11 cellular contexts compared by ENCODE assay signal in genomic region chr7:82410461-82410860, GRCh38. TPM values are rescaled to one million over a fixed set of nuclear protein-coding genes. Genes with fewer than 3 reads are reported as not detected.
DNase-seq lines count a peak whose midpoint lies in the region; ATAC-seq and TF ChIP-seq lines count a peak whose summit lies in the region.
"Had no signal": no experiment of that assay in that cellular context is flagged by ENCODE, and none has a peak within 500 bp of the region (broad histone marks: within the 10 kb centered on the region; RNA-seq: fewer than 3 reads in every experiment).

No MANE protein-coding gene starts in this region.

- DNase-seq in NCI-H1105 (lab: John Stamatoyannopoulos, UW) (peak; percentile 85), NCI-H510A (lab: John Stamatoyannopoulos, UW) (peak; percentile 64), Right ventricle myocardium superior (peak; percentile 62), psoas muscle (peak; percentile 52 to 83), NCI-H526 (lab: John Stamatoyannopoulos, UW) (no peak)
- no peak for DNase-seq in effector CD4-positive, alpha-beta T cell
- no peak for DNase-seq in stimulated activated CD4-positive, alpha-beta T cell treated with anti-CD3 and anti-CD28 coated beads, Interleukin-2, amount 100 ng/mL, for 24 hours
- DNase-seq: tibial artery had no signal

- no peaks in the 10 kb centered on the region for H3K27me3 ChIP-seq in psoas muscle (ENCODE audit: insufficient read depth in 3 of 3, low read length in 2 of 3)
- H3K27me3 ChIP-seq: tibial artery had no signal

- no peaks in the 10 kb centered on the region for H3K9me3 ChIP-seq in psoas muscle
- H3K9me3 ChIP-seq: tibial artery had no signal

- ATAC-seq in Right ventricle myocardium superior (ENCODE audit: poor library complexity) (peak; percentile 91), psoas muscle (peak; percentile 94 to 97 (median 96)), HG03095 (IDR thresholded peaks at IDR 0.05; ENCODE audit: unreplicated experiment) (no peak)
- ATAC-seq: Panc1 had no signal

- H3K4me3 ChIP-seq in psoas muscle: peak overlapping the region; percentile 56

- no peak for TF ChIP-seq CTCF in psoas muscle (IDR thresholded peaks at IDR 0.05)

- 28 to 48% (median 31%) methylated on average over 10 of the region's 10 CpGs for WGBS in psoas muscle, 3 donors

- H3K4me1 ChIP-seq in psoas muscle: peaks cover 32% of the 10 kb centered on the region

- H3K36me3 ChIP-seq in psoas muscle (ENCODE audit: insufficient read depth in 1 of 2, low read depth in 1 of 2): no peaks in the 10 kb centered on the region
- H3K36me3 ChIP-seq: tibial artery had no signal

- H3K27ac ChIP-seq in psoas muscle: peak overlapping the region; percentile 89
- H3K27ac ChIP-seq: C4-2B, tibial artery had no signal

- intact Hi-C loops in Right ventricle myocardium superior (cut with DNase I): no loop called here
- intact Hi-C loops in psoas muscle (cut with DNase I): loop anchor here in 1 of 2 donors (10.0 kb wide), 1 partner anchor 96 kb away; no protein-coding TSS in a partner anchor

RNA-seq across cellular contexts. Expression of gene CACNA2D1, which starts 33.1 kb away (rescaled TPM):
- total RNA-seq in Right ventricle myocardium superior: 38.5 TPM
- 100 to 1,000 TPM in 3 of 4 donors, 10 to 100 TPM in 1; 97.5 to 167 (median 127) TPM for total RNA-seq in psoas muscle
- polyA plus RNA-seq in psoas muscle: 10 to 100 TPM; 10.2 to 62.6 (median 19.8) TPM

Comparison
In these comparisons a context has a peak if more than half of its experiments do, and no peak if none do; other contexts are left out.
1. DNase-seq: peak in NCI-H1105 (single experiment), NCI-H510A (single experiment), Right ventricle myocardium superior (single experiment) and psoas muscle (2 of 2); none in effector CD4-positive, alpha-beta T cell (single experiment), stimulated activated CD4-positive, alpha-beta T cell treated with anti-CD3 and anti-CD28 coated beads, Interleukin-2, amount 100 ng/mL, for 24 hours (0 of 2) and NCI-H526 (0 of 2).